ENCODE assay signal across 9 cellular contexts in the genomic region with DNA sequence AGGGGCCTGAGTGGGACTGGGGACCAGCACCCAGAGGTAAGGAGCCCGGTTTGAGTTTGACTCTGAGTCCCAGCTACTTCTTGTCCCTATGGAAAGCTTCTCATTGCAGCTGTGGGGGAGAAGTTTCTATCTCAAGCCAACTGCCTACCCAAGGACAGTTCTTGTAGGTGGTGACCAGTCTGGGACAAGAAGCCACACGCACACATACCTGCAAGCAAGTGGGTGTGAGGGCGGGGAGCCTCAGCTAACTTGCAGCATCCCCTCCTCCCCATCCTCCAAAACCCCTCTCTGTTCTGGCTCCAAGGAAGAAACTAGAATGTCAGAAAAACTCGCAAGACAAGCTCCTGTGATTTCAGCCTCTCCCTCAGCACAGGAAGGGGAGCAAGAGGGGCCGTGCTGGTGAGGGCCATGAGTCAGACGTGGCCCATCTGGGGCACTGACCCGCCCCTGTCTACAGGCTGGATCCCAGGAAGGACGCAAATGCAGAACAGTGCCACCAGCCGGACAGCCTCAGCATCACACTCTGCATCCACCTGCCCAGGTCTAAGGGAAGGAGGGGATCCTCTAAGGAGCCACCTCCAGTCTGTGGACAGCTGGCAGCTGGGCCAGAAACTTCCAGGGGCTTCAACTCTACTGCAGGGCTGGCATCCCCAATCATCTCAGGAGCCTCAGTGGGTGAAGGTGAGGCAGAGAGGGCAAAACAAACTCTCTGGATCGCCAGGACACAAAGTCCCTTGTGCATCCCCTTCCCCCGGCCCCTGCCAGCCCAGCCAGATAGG.
A peak's percentile ranks its signal among the peaks of the same experiment; 100 is the strongest.
DNase-seq lines count a peak whose midpoint lies in the region; ATAC-seq and TF ChIP-seq lines count a peak whose summit lies in the region.
"Had no signal": no experiment of that assay in that cellular context is flagged by ENCODE, and none has a peak within 500 bp of the region (broad histone marks: within the 10 kb centered on the region; RNA-seq: fewer than 3 reads in every experiment).

No MANE protein-coding gene starts in this region.

- H3K4me1 Mint-ChIP-seq in memory B cell = no peaks in the 10 kb centered on the region

- H3K36me3 Mint-ChIP-seq in memory B cell = no peaks in the 10 kb centered on the region

- no peak overlapping the region for H3K4me3 Mint-ChIP-seq in memory B cell
- H3K4me3 Mint-ChIP-seq: activated B cell treated with CpG ODN at 0.5 μM for 24 hours had no signal

- H3K4me3 ChIP-seq in HEK293 (ENCODE audit: low read depth, low read length) (no peak overlapping the region), coronary artery (peak overlapping the region; percentile 64)

- no peaks in the 10 kb centered on the region for H3K4me1 ChIP-seq in HEK293 (ENCODE audit: control insufficient read depth, insufficient read depth, low read length)

- H3K36me3 ChIP-seq in HEK293 (ENCODE audit: control insufficient read depth in 2 of 2, insufficient read depth in 1 of 2, low read length in 2 of 2) = peaks cover 0 to 3% of the 10 kb centered on the region in 2 experiments; a peak in 1 of 3 replicates

- H3K27ac Mint-ChIP-seq in memory B cell = no peak overlapping the region
- H3K27ac Mint-ChIP-seq: activated B cell treated with CpG ODN at 0.5 μM for 24 hours had no signal

- no peaks in the 10 kb centered on the region for H3K9me3 ChIP-seq in HEK293 (ENCODE audit: control insufficient read depth, insufficient read depth, low read depth, low read length)

- CTCF ChIA-PET in HEK293 (lab: Yijun Ruan, JAX) = interaction anchor here (0.6 to 4.6 kb wide), 30 partner anchors 9 to 647 kb away, joined by 3 to 41 read pairs (median 4); no protein-coding TSS in a partner anchor

- TF ChIP-seq CTCF in HEK293 (tag by site-specific recombination; IDR thresholded peaks at IDR 0.05) (peak; percentile 47), coronary artery (IDR thresholded peaks at IDR 0.05) (peak; percentile 77)

- H3K27me3 Mint-ChIP-seq in memory B cell = peaks cover 5% of the 10 kb centered on the region

- DNase-seq in EH (ENCODE audit: low read depth) (peak; percentile 94), NOMO-1 treated with DMSO at 0.1 percent for 48 hours (lab: John Stamatoyannopoulos, UW; ENCODE audit: unreplicated experiment) (peak; percentile 50), coronary artery (ENCODE audit: low spot score) (peak; percentile 94), memory B cell (ENCODE audit: low spot score in 2 of 2) (no peak), T-helper 2 cell (no peak)
- DNase-seq: activated B cell treated with CpG ODN at 0.5 μM for 24 hours had no signal

- POLR2A ChIA-PET in HEK293 (lab: Yijun Ruan, JAX) = no interaction called here

- ATAC-seq in memory B cell (ENCODE audit: low read depth) (peak; percentile 49), HG03135 (IDR thresholded peaks at IDR 0.05; ENCODE audit: unreplicated experiment) (no peak), HG03469 (IDR thresholded peaks at IDR 0.05; ENCODE audit: unreplicated experiment) (no peak)

- no peaks in the 10 kb centered on the region for H3K9me3 Mint-ChIP-seq in memory B cell
- H3K9me3 Mint-ChIP-seq: activated B cell treated with CpG ODN at 0.5 μM for 24 hours had no signal

- H3K27ac ChIP-seq in HEK293 (ENCODE audit: extremely low read depth, low read depth, low read length) (no peak overlapping the region), coronary artery (peak overlapping the region; percentile 93 to 99)

TF ChIP-seq in HEK293, 187 proteins besides CTCF, POLR2A, EP300 and RAD21:
- TF ChIP-seq ZFHX2 (tag by site-specific recombination; conservative IDR thresholded peaks at IDR 0.05) = peak; percentile 30
- no peak for TF ChIP-seq ZNF184 (tag by site-specific recombination; IDR thresholded peaks at IDR 0.05)
- no peak for TF ChIP-seq ZSCAN16 (tag by site-specific recombination; IDR thresholded peaks at IDR 0.05)
- TF ChIP-seq ZNF600 (tag by site-specific recombination; IDR thresholded peaks at IDR 0.05) = peak; percentile 42; the same call in 1 of the 2 replicates
- peak; percentile 23; the same call in 1 of the 2 replicates for TF ChIP-seq KLF9 (tag by site-specific recombination; IDR thresholded peaks at IDR 0.05; ENCODE audit: low read depth)
- TF ChIP-seq PATZ1 (tag by site-specific recombination; IDR thresholded peaks at IDR 0.05) = peak; percentile 68

Comparison
In these comparisons a context has a peak if more than half of its experiments do, and no peak if none do; other contexts are left out.
1. DNase-seq: peak in EH (single experiment), NOMO-1 treated with DMSO at 0.1 percent for 48 hours (single experiment) and coronary artery (single experiment); none in memory B cell (0 of 2) and T-helper 2 cell (0 of 5).